Comparison of ENCODE assay signal across 8 cellular contexts in the genomic region with DNA sequence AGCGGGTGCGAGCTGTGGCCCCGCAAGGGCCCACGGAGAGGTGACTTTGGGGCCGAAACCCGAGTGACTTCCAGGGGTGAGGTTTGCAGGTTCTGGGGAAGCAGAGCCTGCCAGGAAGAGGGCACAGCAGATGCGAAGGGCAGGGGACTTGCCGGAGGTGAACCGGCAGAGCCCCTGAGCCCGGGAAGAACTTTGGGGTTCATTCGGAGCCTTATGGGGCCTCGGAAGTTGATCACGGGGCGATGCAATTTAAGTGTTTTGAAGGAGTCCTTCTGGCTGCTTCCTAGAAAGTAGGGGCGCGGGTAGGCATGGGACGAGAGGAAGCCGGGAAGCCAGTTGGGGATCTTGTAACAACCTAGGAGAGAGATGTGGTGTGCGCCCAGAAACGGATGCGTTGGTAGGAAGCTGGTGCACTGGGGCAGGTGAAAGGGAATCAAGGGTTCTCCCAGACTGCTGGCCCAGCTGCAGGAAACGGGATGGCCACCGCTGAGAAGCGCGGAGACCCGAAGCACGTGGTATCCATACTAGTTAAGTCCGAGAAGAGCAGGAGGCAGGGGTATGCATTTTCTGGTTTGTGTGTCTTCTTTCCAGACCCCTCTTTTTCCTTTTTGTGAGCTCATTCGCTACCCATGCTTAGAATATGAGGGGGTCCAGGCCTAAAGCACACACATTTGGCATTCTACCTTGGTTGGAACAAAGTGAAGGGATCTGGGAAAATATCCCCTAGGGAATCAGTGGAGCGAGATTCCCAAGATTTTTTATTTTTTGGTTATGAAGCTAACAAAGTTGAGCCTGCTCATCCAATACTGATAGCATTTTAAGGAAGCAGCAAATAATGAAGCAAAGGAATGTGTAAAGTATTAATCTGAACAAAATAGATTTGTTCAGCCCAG. TPM values are rescaled to one million over a fixed set of nuclear protein-coding genes. Genes with fewer than 3 reads are reported as not detected.
A peak's percentile ranks its signal among the peaks of the same experiment; 100 is the strongest.
DNase-seq lines count a peak whose midpoint lies in the region; ATAC-seq and TF ChIP-seq lines count a peak whose summit lies in the region.

No MANE protein-coding gene starts in this region.

- in situ Hi-C loops in astrocyte of the spinal cord (cut with HindIII; ENCODE audit: low sequenced_read_pairs): no loop called here

- ATAC-seq in HG03558 (IDR thresholded peaks at IDR 0.05; ENCODE audit: extremely low read depth, unreplicated experiment) (peak; percentile 2), GM18519 (IDR thresholded peaks at IDR 0.05; ENCODE audit: low FRiP score, unreplicated experiment) (no peak)

- TF ChIP-seq CTCF in astrocyte of the spinal cord (IDR thresholded peaks at IDR 0.05; ENCODE audit: low read depth, low read length): no peak

- POLR2A ChIA-PET in CD8-positive, alpha-beta memory T cell (lab: Charles Lee): interaction anchor here (0.7 kb wide), 1 partner anchor 7 kb away, joined by 4 read pairs; no protein-coding TSS in a partner anchor

- H3K4me3 ChIP-seq in CD8-positive, alpha-beta memory T cell (ENCODE audit: low read length): peak overlapping the region; percentile 90
- H3K4me3 ChIP-seq in astrocyte of the spinal cord (ENCODE audit: low read depth, low read length): peak overlapping the region; percentile 86

- no peaks in the 10 kb centered on the region for H3K9me3 ChIP-seq in CD8-positive, alpha-beta memory T cell (ENCODE audit: low read length)

- DNase-seq in CD8-positive, alpha-beta memory T cell: peak in 1 of 5 donors; percentile 7
- DNase-seq in GM19240 (ENCODE audit: insufficient read length, low spot score) (peak; percentile 22), RKO (ENCODE audit: low spot score) (peak; percentile 74), astrocyte of the spinal cord (ENCODE audit: low read depth, low spot score) (peak; percentile 38), immature natural killer cell (no peak)
- DNase-seq in stimulated activated CD4-positive, alpha-beta T cell treated with anti-CD3 and anti-CD28 coated beads, Interleukin-2, amount 100 ng/mL, for 24 hours: peak; percentile 22 to 44

- H3K9me3 Mint-ChIP-seq in CD8-positive, alpha-beta memory T cell: peaks cover 0 to 2% (median 0%) of the 10 kb centered on the region in 5 donors
- H3K9me3 Mint-ChIP-seq in immature natural killer cell: no peaks in the 10 kb centered on the region

- peaks cover 29 to 65% (median 45%) of the 10 kb centered on the region in 3 donors for H3K4me1 Mint-ChIP-seq in CD8-positive, alpha-beta memory T cell
- H3K4me1 Mint-ChIP-seq in immature natural killer cell: peaks cover 29 to 52% of the 10 kb centered on the region in 2 donors

- H3K4me1 ChIP-seq in CD8-positive, alpha-beta memory T cell (ENCODE audit: insufficient read depth, low read length): peaks cover 21% of the 10 kb centered on the region

- H3K27me3 Mint-ChIP-seq in CD8-positive, alpha-beta memory T cell: peaks cover 6 to 7% of the 10 kb centered on the region in 2 donors
- H3K27me3 Mint-ChIP-seq in immature natural killer cell (ENCODE audit: low read depth in 3 of 3): peaks cover 2 to 12% (median 4%) of the 10 kb centered on the region in 3 donors

- H3K36me3 ChIP-seq in CD8-positive, alpha-beta memory T cell (ENCODE audit: insufficient read depth, low read length): peaks cover 3% of the 10 kb centered on the region

- CTCF ChIA-PET in CD8-positive, alpha-beta memory T cell (lab: Charles Lee): interaction anchor here (0.8 kb wide), 1 partner anchor 138 kb away, joined by 3 read pairs; no protein-coding TSS in a partner anchor

- H3K4me3 Mint-ChIP-seq in CD8-positive, alpha-beta memory T cell: peak overlapping the region; percentile 80 to 97 (median 92)
- peak overlapping the region; percentile 81 to 91 (median 87) for H3K4me3 Mint-ChIP-seq in immature natural killer cell

- no peaks in the 10 kb centered on the region for H3K27me3 ChIP-seq in CD8-positive, alpha-beta memory T cell (ENCODE audit: insufficient read depth, low read length, poor library complexity, severe bottlenecking)

- peak overlapping the region; percentile 59 for H3K27ac ChIP-seq in CD8-positive, alpha-beta memory T cell (ENCODE audit: low read depth, low read length)

- H3K27ac Mint-ChIP-seq in CD8-positive, alpha-beta memory T cell: peak overlapping the region; percentile 24 to 98 (median 88)
- H3K27ac Mint-ChIP-seq in immature natural killer cell: peak overlapping the region; percentile 54 to 89 (median 84)

- peaks cover 3 to 27% (median 7%) of the 10 kb centered on the region in 3 donors for H3K36me3 Mint-ChIP-seq in CD8-positive, alpha-beta memory T cell
- H3K36me3 Mint-ChIP-seq in immature natural killer cell: peaks cover 6 to 15% (median 12%) of the 10 kb centered on the region in 3 donors

RNA-seq across cellular contexts. Expression of a gene that starts 0.8 kb away (rescaled TPM):
- 10 to 100 TPM; 64.8 to 70.5 TPM for total RNA-seq in CD8-positive, alpha-beta memory T cell
- polyA plus RNA-seq in CD8-positive, alpha-beta memory T cell: 16.1 TPM
- 10 to 100 TPM; 12.1 to 15.8 (median 12.8) TPM for polyA plus RNA-seq in immature natural killer cell

RNA-seq across cellular contexts. Expression of a gene that starts 38.6 kb away (rescaled TPM):
- total RNA-seq in CD8-positive, alpha-beta memory T cell: not detected
- not detected for polyA plus RNA-seq in CD8-positive, alpha-beta memory T cell
- not detected for polyA plus RNA-seq in immature natural killer cell

Comparison
In these comparisons a context has a peak if more than half of its experiments do, and no peak if none do; other contexts are left out.
1. DNase-seq: peak in GM19240 (single experiment), RKO (single experiment), astrocyte of the spinal cord (single experiment) and stimulated activated CD4-positive, alpha-beta T cell treated with anti-CD3 and anti-CD28 coated beads, Interleukin-2, amount 100 ng/mL, for 24 hours (2 of 2); none in immature natural killer cell (0 of 3).